Comparison of ENCODE assay signal across 33 cellular contexts in the genomic region with DNA sequence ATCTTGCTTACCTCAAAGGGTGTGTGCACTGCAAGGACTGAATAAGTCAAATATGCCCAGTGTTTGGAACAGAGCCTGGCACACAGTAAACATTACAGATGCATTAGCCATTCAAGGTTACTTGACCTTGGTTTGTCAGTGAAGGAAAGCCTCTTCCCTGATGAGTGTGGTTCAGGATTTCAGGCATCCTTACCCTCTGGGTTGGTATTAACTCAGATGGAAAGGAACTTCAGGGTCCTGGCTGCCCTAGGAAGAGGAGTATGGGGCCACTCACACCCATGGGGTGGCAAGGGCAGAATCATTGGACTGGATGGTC. TPM values are rescaled to one million over a fixed set of nuclear protein-coding genes. Genes with fewer than 3 reads are reported as not detected.
DNase-seq lines count a peak whose midpoint lies in the region; ATAC-seq, FAIRE-seq and TF ChIP-seq lines count a peak whose summit lies in the region.
"Had no signal": no experiment of that assay in that cellular context is flagged by ENCODE, and none has a peak within 500 bp of the region (broad histone marks: within the 10 kb centered on the region; RNA-seq: fewer than 3 reads in every experiment).

No MANE protein-coding gene starts in this region.

- H3K4me1 ChIP-seq in BLaER1 (peaks cover 85% of the 10 kb centered on the region), kidney (ENCODE audit: control insufficient read depth in 1 of 2, insufficient read depth in 1 of 2, low read depth in 1 of 2, low read length in 2 of 2) (peaks cover 14 to 25% of the 10 kb centered on the region in 2 donors), heart right ventricle (peaks cover 12 to 55% (median 35%) of the 10 kb centered on the region in 9 donors)

- H3K9ac ChIP-seq in BLaER1 (no peak overlapping the region), kidney (ENCODE audit: low read length in 2 of 2) (no peak overlapping the region)

- no peaks in the 10 kb centered on the region for H3K9me3 ChIP-seq in BLaER1
- no peaks in the 10 kb centered on the region for H3K9me3 ChIP-seq in kidney (ENCODE audit: control insufficient read depth in 1 of 2, low read length in 2 of 2)
- H3K9me3 ChIP-seq in heart right ventricle, result no peaks in the 10 kb centered on the region
- H3K9me3 ChIP-seq: BE2C, HAP-1, right atrium auricular region, SJSA1, tibial artery had no signal

- intact Hi-C loops in kidney (cut with DNase I) (loop anchor here (10.0 kb wide), 1 partner anchor 51 kb away; no protein-coding TSS in a partner anchor), heart right ventricle (cut with DNase I) (loop anchor here in 2 of 10 donors (5.0 to 10.0 kb wide), 2 partner anchors 48 to 651 kb away; a partner anchor contains a TSS)

- ATAC-seq in GM21619 (IDR thresholded peaks at IDR 0.05; ENCODE audit: unreplicated experiment) (no peak), HG03095 (IDR thresholded peaks at IDR 0.05; ENCODE audit: unreplicated experiment) (no peak), heart right ventricle (no peak)
- ATAC-seq: activated naive CD4-positive, alpha-beta T cell treated with anti-CD3 and anti-CD28 coated beads, Interleukin-2, amount 50 U/mL, for 72 hours; naive thymus-derived CD8-positive, alpha-beta T cell; stimulated activated naive CD8-positive, alpha-beta T cell treated with anti-CD3 and anti-CD28 coated beads, Interleukin-15, amount 100 ng/mL, for 72 hours; WTC11 had no signal

- H3K27me3 ChIP-seq in BLaER1 (no peaks in the 10 kb centered on the region), heart right ventricle (no peaks in the 10 kb centered on the region)
- H3K27me3 ChIP-seq: BE2C, right atrium auricular region, SJSA1, tibial artery had no signal

- H4K20me1 ChIP-seq in BLaER1, result peaks cover 95% of the 10 kb centered on the region

- H3K27ac ChIP-seq in BLaER1 (no peak overlapping the region), kidney (ENCODE audit: low read depth in 2 of 2, low read length in 2 of 2) (peak overlapping the region; percentile 16 to 78), heart right ventricle (no peak overlapping the region)
- H3K27ac ChIP-seq: right atrium auricular region, SJSA1, tibial artery had no signal

- H3K4me3 ChIP-seq in BLaER1 (no peak overlapping the region), kidney (ENCODE audit: low read length in 2 of 2) (no peak overlapping the region), heart right ventricle (no peak overlapping the region)
- H3K4me3 ChIP-seq: HAP-1, lung, right atrium auricular region, SJSA1, tibial artery had no signal

- H3K36me3 ChIP-seq in BLaER1 (peaks cover 77% of the 10 kb centered on the region), kidney (ENCODE audit: control insufficient read depth in 1 of 2, insufficient read depth in 2 of 2, low read length in 2 of 2) (peaks cover 25 to 37% of the 10 kb centered on the region in 2 donors), heart right ventricle (peaks cover 0 to 80% (median 14%) of the 10 kb centered on the region in 9 donors)

- DNase-seq in M059J (ENCODE audit: low read depth), result peak; percentile 53
- DNase-seq in kidney, result no peak
- peak; percentile 38 for DNase-seq in renal cortical epithelial cell (ENCODE audit: low read depth)
- DNase-seq in SKM-1 (lab: John Stamatoyannopoulos, UW; ENCODE audit: unreplicated experiment), result no peak
- DNase-seq in heart right ventricle, result no peak
- DNase-seq: ACHN; activated CD4-positive, alpha-beta T cell treated with anti-CD3 and anti-CD28 coated beads, Interleukin-2, amount 10 ng/mL, durations not matched to agents 24 days and 14 days; activated CD8-positive, alpha-beta memory T cell treated with anti-CD3 and anti-CD28 coated beads for 24 hours; activated effector memory CD4-positive, alpha-beta T cell treated with Interleukin-2 at 50 U/mL for 16 hours; activated T-cell treated with anti-CD3 and anti-CD28 coated beads for 4 hours; anterior cingulate cortex; BE2C; NCI-H1048; NCI-H446; RPMI8226; stimulated activated CD4-positive, alpha-beta T cell treated with anti-CD3 and anti-CD28 coated beads, Interleukin-12 subunit alpha, Interleukin-12 subunit beta, amount 100 ng/mL, for 4 hours; stimulated activated CD4-positive, alpha-beta T cell treated with anti-CD3 and anti-CD28 coated beads, Interleukin-2, amount 100 ng/mL, for 48 hours; stimulated activated naive CD8-positive, alpha-beta T cell treated with anti-CD3 and anti-CD28 coated beads, Interleukin-15, amount 100 ng/mL, for 72 hours; tibial artery had no signal

- H3K4me2 ChIP-seq in BLaER1, result peak overlapping the region; percentile 97

- no peak for FAIRE-seq in kidney (lab: Jason Lieb, UNC)
- FAIRE-seq: bronchial epithelial cell, GM12892, keratinocyte had no signal

- TF ChIP-seq CTCF in kidney (IDR thresholded peaks at IDR 0.05; ENCODE audit: borderline replicate concordance, extremely low read depth, insufficient read depth) (no peak), heart right ventricle (IDR thresholded peaks at IDR 0.05) (no peak)

RNA-seq across cellular contexts. Expression of a gene that starts 4.1 kb away (rescaled TPM):
- not detected in 2 replicates for total RNA-seq in M059J (2014; rRNA removed; shearing (Covaris generic))
- total RNA-seq in kidney, result 0.31 TPM
- not detected for polyA plus RNA-seq in kidney (ENCODE audit: insufficient read depth, low read depth, low replicate concordance)
- total RNA-seq in renal cortical epithelial cell, result 0.15 TPM in 1 of 2 replicates, not detected in the other
- under 1 TPM in 3 of 10 donors, not detected in 7; 0.19 to 0.52 (median 0.26) TPM for total RNA-seq in heart right ventricle
- polyA plus RNA-seq in heart right ventricle, result under 1 TPM in 1 of 2 donors, not detected in 1; 0.29 TPM
- total RNA-seq: activated naive CD4-positive, alpha-beta T cell treated with anti-CD3 and anti-CD28 coated beads, Interleukin-2, amount 50 U/mL, for 72 hours; naive thymus-derived CD8-positive, alpha-beta T cell; SJSA1; WTC11 had no signal
- polyA plus RNA-seq: IgD-negative memory B cell; keratinocyte; naive thymus-derived CD8-positive, alpha-beta T cell had no signal

RNA-seq across cellular contexts. Expression of a gene that starts 5.6 kb away (rescaled TPM):
- total RNA-seq in M059J (2014; rRNA removed; shearing (Covaris generic)), result 52.6 and 62.0 TPM in 2 replicates
- total RNA-seq in kidney, result 32.1 TPM
- 53.0 TPM for polyA plus RNA-seq in kidney (ENCODE audit: insufficient read depth, low read depth, low replicate concordance)
- 59.6 and 113 TPM in 2 replicates for total RNA-seq in renal cortical epithelial cell
- total RNA-seq in heart right ventricle, result 10 to 100 TPM; 17.5 to 31.8 (median 22.2) TPM
- polyA plus RNA-seq in heart right ventricle, result 10 to 100 TPM; 14.6 to 90.2 TPM

RNA-seq across cellular contexts. Expression of a gene that starts 24.1 kb away (rescaled TPM):
- total RNA-seq in M059J (2014; rRNA removed; shearing (Covaris generic)), result 0.84 and 2.5 TPM in 2 replicates
- total RNA-seq in kidney (37.2 TPM), renal cortical epithelial cell (1.0 and 2.3 TPM in 2 replicates), heart right ventricle (100 to 1,000 TPM in 6 of 10 donors, 10 to 100 TPM in 4; 34.6 to 588 (median 105) TPM)
- polyA plus RNA-seq in kidney (ENCODE audit: insufficient read depth, low read depth, low replicate concordance) (54.1 TPM), heart right ventricle (10 to 100 TPM; 53.2 to 83.0 TPM)

Comparison
In these comparisons a context has a peak if more than half of its experiments do, and no peak if none do; other contexts are left out.
1. H3K27ac ChIP-seq: peak in kidney (2 of 2); none in BLaER1 (single experiment) and heart right ventricle (0 of 10).
2. DNase-seq: peak in M059J (single experiment) and renal cortical epithelial cell (single experiment); none in kidney (single experiment), SKM-1 (single experiment) and heart right ventricle (0 of 2).
3. RNA of a gene that starts 24.1 kb away (total RNA-seq): 34.6 to 588 TPM in heart right ventricle and 37.2 TPM in kidney (single experiment); 0.84 to 2.5 TPM in M059J and 1.0 to 2.3 TPM in renal cortical epithelial cell; every median in the first group is over 10 times any median in the second.